23 cellular contexts compared by ENCODE assay signal in genomic region chr14:72978856-72979255, GRCh38.
"Had no signal": no experiment of that assay in that cellular context is flagged by ENCODE, and none has a peak within 500 bp of the region (broad histone marks: within the 10 kb centered on the region; RNA-seq: fewer than 3 reads in every experiment).

No MANE protein-coding gene starts in this region.

- ATAC-seq: HepG2, Right ventricle myocardium inferior, SK-N-SH treated with all-trans-retinoic acid at 6 μM for 48 hours had no signal

- H2AFZ ChIP-seq: PC-9 had no signal

- FAIRE-seq: HepG2 had no signal

- H3K4me3 ChIP-seq: PC-9, Peyer's patch, SJCRH30 had no signal

- H3K4me1 ChIP-seq: Peyer's patch, SJCRH30 had no signal

- H3K27ac ChIP-seq: PC-9, Peyer's patch, SJCRH30 had no signal

- H3K27me3 ChIP-seq: Peyer's patch, SJCRH30 had no signal

- DNase-seq: IMR-90, Kasumi-1, KG1, MM.1S, NCI-H1092 treated with DMSO at 0.1 percent for 48 hours, NCI-H1436, NCI-H187, NCI-H2029, NCI-H2081 treated with DMSO at 0.1 percent for 48 hours, NCI-H2171, NCI-H226, NCI-H446, NCI-H510A, NCI-H524 treated with DMSO at 0.1 percent for 48 hours, NCI-H69, NCI-H774, PC-9, Peyer's patch, SHP77 treated with DMSO at 0.1 percent for 48 hours, SJCRH30 had no signal

- H3K9me3 ChIP-seq: Peyer's patch, SJCRH30 had no signal

- H3K4me2 ChIP-seq: PC-9 had no signal
